In the genomic region with DNA sequence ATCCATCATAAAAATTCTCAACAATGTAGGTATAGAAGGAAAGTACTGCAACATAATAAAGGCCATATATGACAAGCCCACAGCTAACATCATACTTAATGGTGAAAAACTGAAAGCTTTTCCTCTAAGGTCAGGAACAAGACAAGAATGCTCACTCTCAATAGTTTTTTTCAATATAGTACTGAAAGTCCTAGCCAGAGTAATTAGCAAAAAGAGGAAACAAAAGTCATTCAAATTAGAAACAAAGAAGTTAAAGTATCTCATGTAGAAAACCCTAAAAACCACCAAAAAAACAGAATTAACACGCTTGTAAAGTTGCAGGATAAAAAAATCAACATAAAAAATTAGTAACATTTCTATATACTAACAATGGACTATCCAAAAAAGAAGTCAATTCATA, we compare ENCODE assay signal across 20 cellular contexts.
DNase-seq lines count a peak whose midpoint lies in the region; ATAC-seq, FAIRE-seq and TF ChIP-seq lines count a peak whose summit lies in the region.
"Had no signal": no experiment of that assay in that cellular context is flagged by ENCODE, and none has a peak within 500 bp of the region (broad histone marks: within the 10 kb centered on the region; RNA-seq: fewer than 3 reads in every experiment).

No MANE protein-coding gene starts in this region.

- H3K27me3 ChIP-seq in GM12878 (replicated peaks in 1 of 2; ENCODE audit: control insufficient read depth in 2 of 2, insufficient read depth in 2 of 2, low read length in 1 of 2) (no peaks in the 10 kb centered on the region), osteoblast (ENCODE audit: insufficient read depth, low read length) (no peaks in the 10 kb centered on the region)
- H3K27me3 ChIP-seq: esophagus muscularis mucosa, SJCRH30 had no signal

- 0% methylated on average over 1 of the region's 1 CpG for WGBS in GM12878 (ENCODE audit: insufficient coverage, insufficient replicate concordance, low lambda C conversion rate, missing lambda C conversion rate)

- ATAC-seq in GM18505 (IDR thresholded peaks at IDR 0.05; ENCODE audit: unreplicated experiment) (peak; percentile 78), GM21529 (IDR thresholded peaks at IDR 0.05; ENCODE audit: unreplicated experiment) (peak; percentile 66), HG03469 (IDR thresholded peaks at IDR 0.05; ENCODE audit: unreplicated experiment) (peak; percentile 82), GM12878 (peak; percentile 88), HG03025 (IDR thresholded peaks at IDR 0.05; ENCODE audit: low FRiP score, unreplicated experiment) (no peak)
- ATAC-seq in activated T-cell treated with anti-CD3 and anti-CD28 coated beads, Interleukin-2, amount 50 U/mL, for 72 hours (replicated peaks in 1 of 2): no peak

- TF ChIP-seq RAD21 in GM12878 (IDR thresholded peaks at IDR 0.05; ENCODE audit: insufficient read depth, low read depth, low read length): no peak

- in situ Hi-C loops in GM12878 (cut with MboI): no loop called here

- H3K79me2 ChIP-seq in GM12878 (ENCODE audit: control insufficient read depth, insufficient read depth, low read length) (no peaks in the 10 kb centered on the region), osteoblast (ENCODE audit: insufficient read depth, low read length) (no peaks in the 10 kb centered on the region)

- peaks cover 23% of the 10 kb centered on the region for H3K9me3 ChIP-seq in GM12878 (replicated peaks; ENCODE audit: control insufficient read depth, insufficient read depth, low read length)
- no peaks in the 10 kb centered on the region for H3K9me3 ChIP-seq in osteoblast (ENCODE audit: low read depth, low read length)
- H3K9me3 ChIP-seq: SJCRH30 had no signal

- FAIRE-seq in GM12878 (lab: Jason Lieb, UNC): peak; percentile 73
- FAIRE-seq: bronchial epithelial cell, islet of Langerhans had no signal

- DNase-seq in GM12878 (ENCODE audit: low read depth, low spot score) (peak; percentile 24), GM10248 (ENCODE audit: extremely low spot score) (no peak), osteoblast (ENCODE audit: insufficient read length, low spot score, missing footprints) (no peak)
- no peak for DNase-seq in activated T-cell treated with anti-CD3 and anti-CD28 coated beads, Interleukin-2, amount 50 U/mL, for 72 hours
- DNase-seq: activated CD4-positive, alpha-beta T cell treated with anti-CD3 and anti-CD28 coated beads, Interleukin-2, amount 10 ng/mL, durations not matched to agents 24 days and 14 days; head of caudate nucleus; HFFc6; mesenchymal stem cell; NCI-H1092; NCI-H2171 treated with DMSO at 0.1 percent for 48 hours; SJCRH30; substantia nigra had no signal

- H3K27ac Mint-ChIP-seq in activated T-cell treated with anti-CD3 and anti-CD28 coated beads, Interleukin-2, amount 50 U/mL, for 72 hours: no peak overlapping the region
- H3K27ac Mint-ChIP-seq: activated CD4-positive, alpha-beta T cell treated with anti-CD3 and anti-CD28 coated beads, Interleukin-2, amount 10 ng/mL, durations not matched to agents 24 days and 14 days; activated naive CD8-positive, alpha-beta T cell; HFFc6 had no signal

- no peak overlapping the region for H3K9ac ChIP-seq in GM12878 (ENCODE audit: control insufficient read depth, insufficient read depth, low read length)

- no peaks in the 10 kb centered on the region for H3K27me3 Mint-ChIP-seq in activated T-cell treated with anti-CD3 and anti-CD28 coated beads, Interleukin-2, amount 50 U/mL, for 72 hours (ENCODE audit: low read depth)
- H3K27me3 Mint-ChIP-seq: activated naive CD8-positive, alpha-beta T cell had no signal

- H3K4me2 ChIP-seq in GM12878 (ENCODE audit: control insufficient read depth, insufficient read depth): no peak overlapping the region
- no peak overlapping the region for H3K4me2 ChIP-seq in osteoblast (ENCODE audit: insufficient read depth, low read length)

- H3K27ac ChIP-seq in GM12878 (ENCODE audit: control insufficient read depth, insufficient read depth): no peak overlapping the region
- H3K27ac ChIP-seq in osteoblast (ENCODE audit: low read depth, low read length): no peak overlapping the region
- H3K27ac ChIP-seq: esophagus muscularis mucosa, SJCRH30 had no signal

- H3K9me3 Mint-ChIP-seq in activated T-cell treated with anti-CD3 and anti-CD28 coated beads, Interleukin-2, amount 50 U/mL, for 72 hours: peaks cover 11% of the 10 kb centered on the region in 2 donors

- H2AFZ ChIP-seq in GM12878 (ENCODE audit: control insufficient read depth, low read depth, low read length) (no peak overlapping the region), osteoblast (ENCODE audit: low read length) (no peak overlapping the region)

- H3K36me3 ChIP-seq in GM12878 (ENCODE audit: control insufficient read depth in 2 of 2, insufficient read depth in 2 of 2, low read length in 1 of 2): no peaks in the 10 kb centered on the region
- H3K36me3 ChIP-seq in osteoblast (ENCODE audit: insufficient read depth, low read length): no peaks in the 10 kb centered on the region
- H3K36me3 ChIP-seq: esophagus muscularis mucosa, SJCRH30 had no signal

- no peak overlapping the region for H3K4me3 ChIP-seq in GM12878
- no peak overlapping the region for H3K4me3 ChIP-seq in osteoblast (ENCODE audit: insufficient read depth, low read length)
- H3K4me3 ChIP-seq: esophagus muscularis mucosa, SJCRH30 had no signal

- SMC1A ChIA-PET in GM12878 (lab: Charles Lee; ENCODE audit: uncharacterized antibody, unreplicated experiment): interaction anchor here (1.2 kb wide), 2 partner anchors 31 to 41 kb away, joined by 3 to 5 read pairs; no protein-coding TSS in a partner anchor

- POLR2A ChIA-PET in GM12878 (lab: Charles Lee): no interaction called here
- POLR2A ChIA-PET in GM10248 (lab: Yijun Ruan, JAX): no interaction called here

- peaks cover 13 to 16% of the 10 kb centered on the region in 2 donors for H3K36me3 Mint-ChIP-seq in activated T-cell treated with anti-CD3 and anti-CD28 coated beads, Interleukin-2, amount 50 U/mL, for 72 hours (ENCODE audit: insufficient read depth in 2 of 2)

- RAD21 ChIA-PET in GM12878 (lab: Charles Lee; ENCODE audit: unreplicated experiment): no interaction called here

- H3K4me1 ChIP-seq in GM12878 (ENCODE audit: control insufficient read depth, insufficient read depth, low read length) (no peaks in the 10 kb centered on the region), osteoblast (ENCODE audit: insufficient read depth, low read length) (peaks cover 2% of the 10 kb centered on the region)
- H3K4me1 ChIP-seq: esophagus muscularis mucosa, SJCRH30 had no signal

- H4K20me1 ChIP-seq in GM12878 (ENCODE audit: control insufficient read depth, insufficient read depth): no peaks in the 10 kb centered on the region
- no peaks in the 10 kb centered on the region for H4K20me1 ChIP-seq in osteoblast (ENCODE audit: insufficient read depth, low read length)

- no peak overlapping the region for H3K4me3 Mint-ChIP-seq in activated T-cell treated with anti-CD3 and anti-CD28 coated beads, Interleukin-2, amount 50 U/mL, for 72 hours
- H3K4me3 Mint-ChIP-seq: activated CD4-positive, alpha-beta T cell treated with anti-CD3 and anti-CD28 coated beads, Interleukin-2, amount 10 ng/mL, durations not matched to agents 24 days and 14 days; activated naive CD8-positive, alpha-beta T cell; HFFc6 had no signal

- TF ChIP-seq EP300 in GM12878 (IDR thresholded peaks at IDR 0.05; ENCODE audit: borderline replicate concordance in 1 of 2, control insufficient read depth in 1 of 2, low read depth in 2 of 2, low read length in 2 of 2): no peak

- no TSS peak for BruUV-seq in GM12878 (replicated peaks; lab: Mats Ljungman, UMichigan)

- TF ChIP-seq CTCF in GM12878 (IDR thresholded peaks at IDR 0.05 in 2 of 3, conservative IDR thresholded peaks at IDR 0.05 in 1 of 3; ENCODE audit: control insufficient read depth in 2 of 3, extremely low read depth in 1 of 3, insufficient read depth in 1 of 3, low read depth in 3 of 3, low read length in 3 of 3) (no peak), GM10248 (IDR thresholded peaks at IDR 0.05; ENCODE audit: control extremely low read depth, extremely low read depth, low read depth, missing control alignments) (no peak), osteoblast (IDR thresholded peaks at IDR 0.05; ENCODE audit: extremely low read depth, low read depth, low read length) (no peak)

- CTCF ChIA-PET in GM12878 (lab: Yijun Ruan, JAX) (interaction anchor here (1.9 kb wide), 1 partner anchor 29 kb away, joined by 4 read pairs; no protein-coding TSS in a partner anchor), GM10248 (lab: Yijun Ruan, JAX) (interaction anchor here (1.4 kb wide), 1 partner anchor 16 kb away, joined by 3 read pairs; no protein-coding TSS in a partner anchor)

- intact Hi-C loops in GM12878 (cut with micrococcal nuclease; ENCODE audit: unreplicated experiment): no loop called here

- H3K4me1 Mint-ChIP-seq in activated T-cell treated with anti-CD3 and anti-CD28 coated beads, Interleukin-2, amount 50 U/mL, for 72 hours (ENCODE audit: low read depth): no peaks in the 10 kb centered on the region
- H3K4me1 Mint-ChIP-seq: activated CD4-positive, alpha-beta T cell treated with anti-CD3 and anti-CD28 coated beads, Interleukin-2, amount 10 ng/mL, durations not matched to agents 24 days and 14 days had no signal

- TF ChIP-seq POLR2A in GM18505 (IDR thresholded peaks at IDR 0.05; ENCODE audit: borderline replicate concordance, extremely low read depth, insufficient read depth, insufficient read length): no peak
- no peak for TF ChIP-seq POLR2A in GM12878 (IDR thresholded peaks at IDR 0.05; ENCODE audit: low read depth, low read length)

TF ChIP-seq in GM12878, 131 proteins besides CTCF, POLR2A, EP300 and RAD21 (continues in another document):
- TF ChIP-seq ATF7 (IDR thresholded peaks at IDR 0.05; ENCODE audit: low read depth): peak; percentile 38; the same call in 1 of the 2 replicates
- TF ChIP-seq, protein P1, sequence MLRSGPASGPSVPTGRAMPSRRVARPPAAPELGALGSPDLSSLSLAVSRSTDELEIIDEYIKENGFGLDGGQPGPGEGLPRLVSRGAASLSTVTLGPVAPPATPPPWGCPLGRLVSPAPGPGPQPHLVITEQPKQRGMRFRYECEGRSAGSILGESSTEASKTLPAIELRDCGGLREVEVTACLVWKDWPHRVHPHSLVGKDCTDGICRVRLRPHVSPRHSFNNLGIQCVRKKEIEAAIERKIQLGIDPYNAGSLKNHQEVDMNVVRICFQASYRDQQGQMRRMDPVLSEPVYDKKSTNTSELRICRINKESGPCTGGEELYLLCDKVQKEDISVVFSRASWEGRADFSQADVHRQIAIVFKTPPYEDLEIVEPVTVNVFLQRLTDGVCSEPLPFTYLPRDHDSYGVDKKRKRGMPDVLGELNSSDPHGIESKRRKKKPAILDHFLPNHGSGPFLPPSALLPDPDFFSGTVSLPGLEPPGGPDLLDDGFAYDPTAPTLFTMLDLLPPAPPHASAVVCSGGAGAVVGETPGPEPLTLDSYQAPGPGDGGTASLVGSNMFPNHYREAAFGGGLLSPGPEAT (IDR thresholded peaks at IDR 0.05; ENCODE audit: low read depth): peak; percentile 66
- TF ChIP-seq IKZF2 (IDR thresholded peaks at IDR 0.05): peak; percentile 71 to 74; a peak in 3 of 4 replicates

Comparison
In these comparisons a context has a peak if more than half of its experiments do, and no peak if none do; other contexts are left out.
1. ATAC-seq: peak in GM18505 (single experiment), GM21529 (single experiment), HG03469 (single experiment) and GM12878 (single experiment); none in activated T-cell treated with anti-CD3 and anti-CD28 coated beads, Interleukin-2, amount 50 U/mL, for 72 hours (0 of 2) and HG03025 (single experiment).